1 cellular context compared by ENCODE assay signal in genomic region chr18:12026562-12026961, GRCh38.
TF ChIP-seq lines count a peak whose summit lies in the region.

No MANE protein-coding gene starts in this region.

TF ChIP-seq in WTC11, 78 proteins besides CTCF, POLR2A, EP300 and RAD21 (continued from another document):
- TF ChIP-seq FOXK1 (CRISPR knock-in tag; IDR thresholded peaks at IDR 0.05) (no peak), ARID4B (CRISPR knock-in tag; IDR thresholded peaks at IDR 0.05; ENCODE audit: borderline replicate concordance) (no peak)
